ENCODE assay signal across 9 cellular contexts in the genomic region with DNA sequence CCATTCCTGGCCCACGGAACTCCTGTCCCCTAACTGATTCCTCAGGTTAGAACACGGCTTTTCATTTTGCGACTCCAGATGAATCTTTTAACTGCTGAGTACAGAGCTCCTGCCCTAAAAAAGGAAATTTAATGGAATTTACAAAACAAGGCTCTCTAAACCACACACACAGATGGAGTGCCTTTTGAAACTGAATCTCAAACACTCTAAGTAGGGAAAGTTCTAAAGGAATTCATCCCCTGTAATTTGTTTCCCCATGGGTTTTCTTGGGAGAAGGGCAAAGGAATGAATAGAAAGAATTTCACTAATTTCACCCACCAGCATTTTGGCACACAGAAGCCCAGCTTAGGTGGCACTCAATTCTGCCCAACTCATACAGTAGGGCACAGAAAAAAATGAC.
A peak's percentile ranks its signal among the peaks of the same experiment; 100 is the strongest.
DNase-seq lines count a peak whose midpoint lies in the region; ATAC-seq, FAIRE-seq and TF ChIP-seq lines count a peak whose summit lies in the region.
"Had no signal": no experiment of that assay in that cellular context is flagged by ENCODE, and none has a peak within 500 bp of the region (broad histone marks: within the 10 kb centered on the region; RNA-seq: fewer than 3 reads in every experiment).

No MANE protein-coding gene starts in this region.

- no peak overlapping the region for H4K91ac ChIP-seq in H9 (ENCODE audit: insufficient read length, low read depth, low read length)

- CTCF ChIA-PET in activated CD8-positive, alpha-beta T cell treated with anti-CD3 and anti-CD28 coated beads for 36 hours (lab: Charles Lee) = interaction anchor here (1.1 to 1.7 kb wide), 4 partner anchors 11 to 25 kb away, joined by 3 to 5 read pairs (median 4); no protein-coding TSS in a partner anchor

- no peak overlapping the region for H2AK5ac ChIP-seq in H9 (ENCODE audit: insufficient read length, low read length)

- H2BK120ac ChIP-seq in H9 (ENCODE audit: low read depth, low read length, poor library complexity, severe bottlenecking) = no peak overlapping the region

- peaks cover 15 to 34% (median 20%) of the 10 kb centered on the region in 3 experiments for H3K36me3 Mint-ChIP-seq in H9 (ENCODE audit: insufficient read depth in 1 of 3, low read depth in 3 of 3)
- peaks cover 36% of the 10 kb centered on the region for H3K36me3 Mint-ChIP-seq in activated CD8-positive, alpha-beta T cell treated with anti-CD3 and anti-CD28 coated beads for 36 hours (ENCODE audit: low read depth)

- no peak overlapping the region for H4K8ac ChIP-seq in H9 (replicated peaks; ENCODE audit: insufficient read length, low read depth, low read length)

- no peaks in the 10 kb centered on the region for H3K79me1 ChIP-seq in H9 (ENCODE audit: insufficient read depth, low read depth, low read length, poor library complexity, severe bottlenecking)

- no peak overlapping the region for H2BK15ac ChIP-seq in H9 (ENCODE audit: low read depth, low read length)

- H3K27ac Mint-ChIP-seq in H9 = peak overlapping the region; percentile 99
- peak overlapping the region; percentile 90 for H3K27ac Mint-ChIP-seq in activated CD8-positive, alpha-beta T cell treated with anti-CD3 and anti-CD28 coated beads for 36 hours

- H3K4me1 ChIP-seq in H9 (ENCODE audit: insufficient read depth, low read length) (peaks cover 21% of the 10 kb centered on the region; the same call in 1 of the 2 replicates), right cardiac atrium (ENCODE audit: control insufficient read depth, insufficient read depth, low read length) (peaks cover 5% of the 10 kb centered on the region)

- H3K4me3 ChIP-seq in right cardiac atrium (ENCODE audit: low read length) (no peak overlapping the region), skin epidermis (no peak overlapping the region)

- no CpG with 5 or more reads among the region's 3 CpGs for WGBS in H9 (ENCODE audit: extremely low coverage, insufficient read length, low lambda C conversion rate)
- 48% methylated on average over 3 of the region's 3 CpGs for WGBS in right cardiac atrium

- no peak overlapping the region for H3T11ph ChIP-seq in H9 (ENCODE audit: low read length)

- H3K4me1 Mint-ChIP-seq in H9 = peaks cover 61 to 65% of the 10 kb centered on the region in 2 experiments
- H3K4me1 Mint-ChIP-seq in activated CD8-positive, alpha-beta T cell treated with anti-CD3 and anti-CD28 coated beads for 36 hours (ENCODE audit: low read depth) = peaks cover 58% of the 10 kb centered on the region

- no peak overlapping the region; the same call in 1 of the 2 replicates for H3K14ac ChIP-seq in H9 (ENCODE audit: insufficient read depth, low read length)

- H4K20me1 ChIP-seq in H9 (ENCODE audit: control insufficient read depth, insufficient read depth, insufficient read length) = no peaks in the 10 kb centered on the region

- intact Hi-C loops in activated CD8-positive, alpha-beta T cell treated with anti-CD3 and anti-CD28 coated beads for 36 hours (cut with micrococcal nuclease) = no loop called here
- intact Hi-C loops in right cardiac atrium (cut with DNase I) = no loop called here

- POLR2A ChIA-PET in activated CD8-positive, alpha-beta T cell treated with anti-CD3 and anti-CD28 coated beads for 36 hours (lab: Charles Lee) = interaction anchor here (0.9 to 2.1 kb wide), 4 partner anchors 9 to 113 kb away, joined by 3 to 8 read pairs (median 6); no protein-coding TSS in a partner anchor

- H2AFZ ChIP-seq in H9 (ENCODE audit: low read length) = no peak overlapping the region

- ATAC-seq in activated CD8-positive, alpha-beta T cell treated with anti-CD3 and anti-CD28 coated beads for 36 hours = no peak
- ATAC-seq in right cardiac atrium = no peak

- H3K79me2 ChIP-seq in H9 (ENCODE audit: insufficient read depth, low read length) = no peaks in the 10 kb centered on the region

- H2BK5ac ChIP-seq in H9 (ENCODE audit: insufficient read length, low read length) = no peak overlapping the region

- H3K23ac ChIP-seq in H9 (ENCODE audit: insufficient read length, low read depth, low read length) = no peak overlapping the region

- no peak overlapping the region for H3K4ac ChIP-seq in H9 (ENCODE audit: low read depth, low read length)

- H4K5ac ChIP-seq in H9 (ENCODE audit: insufficient read length, low read depth, low read length) = no peak overlapping the region

- H3K27me3 Mint-ChIP-seq in H9 (ENCODE audit: low read depth) = no peaks in the 10 kb centered on the region
- no peaks in the 10 kb centered on the region for H3K27me3 Mint-ChIP-seq in activated CD8-positive, alpha-beta T cell treated with anti-CD3 and anti-CD28 coated beads for 36 hours

- H2BK20ac ChIP-seq in H9 (ENCODE audit: low read depth, low read length, poor library complexity, severe bottlenecking) = no peak overlapping the region

- H3K9me3 ChIP-seq in H9 (ENCODE audit: control insufficient read depth, low read depth, low read length) = no peaks in the 10 kb centered on the region
- no peaks in the 10 kb centered on the region for H3K9me3 ChIP-seq in right cardiac atrium (ENCODE audit: control insufficient read depth, low read length)

- peak overlapping the region; percentile 31 for H3K18ac ChIP-seq in H9 (ENCODE audit: insufficient read length, low read depth, low read length)

- no peak overlapping the region for H3K9ac ChIP-seq in H9 (ENCODE audit: extremely low read depth, insufficient read length, low read length)

- FAIRE-seq in frontal cortex (lab: Jason Lieb, UNC) = no peak

- no peaks in the 10 kb centered on the region for H3K23me2 ChIP-seq in H9 (ENCODE audit: insufficient read length, low read depth, low read length, poor library complexity, severe bottlenecking)

- H2BK12ac ChIP-seq in H9 (ENCODE audit: insufficient read length, low read depth, low read length) = peak overlapping the region; percentile 36

- no peak for DNase-seq in H9
- DNase-seq in activated CD8-positive, alpha-beta T cell treated with anti-CD3 and anti-CD28 coated beads for 36 hours = no peak
- DNase-seq in right cardiac atrium = no peak
- DNase-seq in SIG-M5 (lab: John Stamatoyannopoulos, UW) = no peak
- no peak for DNase-seq in frontal cortex (ENCODE audit: low spot score in 2 of 2)
- no peak for DNase-seq in UCSD-AML1 (lab: John Stamatoyannopoulos, UW; ENCODE audit: unreplicated experiment)
- DNase-seq in MV-4-11 (lab: John Stamatoyannopoulos, UW) = no peak
- DNase-seq: activated gamma-delta T cell had no signal

- H3K4me2 ChIP-seq in H9 (ENCODE audit: insufficient read depth, insufficient read length, low read length) = peak overlapping the region; percentile 0

- no peak overlapping the region for H3K56ac ChIP-seq in H9 (ENCODE audit: insufficient read length, low read depth, low read length)

- H3K27me3 ChIP-seq in H9 (ENCODE audit: insufficient read depth, low read length) (no peaks in the 10 kb centered on the region), right cardiac atrium (ENCODE audit: control insufficient read depth, insufficient read depth) (no peaks in the 10 kb centered on the region)

- TF ChIP-seq CTCF in H9 (conservative IDR thresholded peaks at IDR 0.05) = no peak
- no peak for TF ChIP-seq CTCF in activated CD8-positive, alpha-beta T cell treated with anti-CD3 and anti-CD28 coated beads for 36 hours (IDR thresholded peaks at IDR 0.05)

- H3K4me3 Mint-ChIP-seq in H9 = peak overlapping the region; percentile 1; a peak in 2 of 5 replicates
- no peak overlapping the region for H3K4me3 Mint-ChIP-seq in activated CD8-positive, alpha-beta T cell treated with anti-CD3 and anti-CD28 coated beads for 36 hours

- H3K27ac ChIP-seq in H9 (ENCODE audit: insufficient read length, low read depth, low read length) (peak overlapping the region; percentile 86), right cardiac atrium (ENCODE audit: low read length) (peak overlapping the region; percentile 82), skin epidermis (peak overlapping the region in 19 of 21 experiments; percentile 26 to 85 (median 72))

- no peaks in the 10 kb centered on the region for H3K9me3 Mint-ChIP-seq in H9
- no peaks in the 10 kb centered on the region for H3K9me3 Mint-ChIP-seq in activated CD8-positive, alpha-beta T cell treated with anti-CD3 and anti-CD28 coated beads for 36 hours
